Comparison of ENCODE assay signal across 1 cellular context in the genomic region with DNA sequence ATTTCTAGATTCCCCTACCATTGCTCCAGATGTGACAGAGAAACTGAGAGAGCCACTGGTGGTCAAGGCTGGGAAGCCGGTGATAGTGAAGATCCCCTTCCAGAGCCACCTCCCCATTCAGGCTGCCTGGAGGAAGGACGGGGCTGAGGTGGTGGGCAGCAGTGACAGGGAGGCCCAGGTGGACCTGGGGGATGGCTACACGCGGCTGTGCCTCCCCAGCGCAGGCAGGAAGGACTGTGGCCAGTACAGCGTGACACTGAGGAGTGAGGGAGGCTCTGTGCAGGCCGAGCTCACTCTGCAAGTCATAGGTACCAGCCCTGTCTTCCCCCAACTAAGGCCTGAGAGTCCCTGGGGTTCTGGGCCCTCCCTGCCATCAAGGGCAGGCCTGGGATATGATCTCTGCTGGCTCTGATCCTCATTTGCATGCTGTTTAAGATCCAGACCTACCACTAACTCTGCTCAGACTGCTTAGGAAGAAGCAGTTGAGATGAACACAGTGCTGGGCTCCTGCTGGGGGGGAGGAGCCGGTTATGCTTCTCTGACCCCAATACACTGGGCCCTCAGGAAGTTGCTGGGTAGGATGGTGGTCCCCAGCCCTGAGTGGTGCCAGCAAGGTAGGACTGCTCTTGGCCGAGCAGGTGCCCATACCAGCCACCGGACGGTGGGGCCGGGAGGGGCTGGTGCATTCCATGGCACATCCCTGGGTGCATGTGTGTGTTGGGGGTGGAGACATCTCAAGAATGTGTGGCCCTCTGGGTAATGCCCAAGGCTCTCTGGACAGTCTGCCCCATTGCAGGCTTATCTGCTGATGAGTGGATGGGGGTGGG.
TF ChIP-seq lines count a peak whose summit lies in the region.

No MANE protein-coding gene starts in this region.

TF ChIP-seq in IMR-90, 13 proteins besides CTCF, POLR2A, EP300 and RAD21:
- no peak for TF ChIP-seq BHLHE40 (IDR thresholded peaks at IDR 0.05; ENCODE audit: low read depth, low read length)
- TF ChIP-seq CHD1 (IDR thresholded peaks at IDR 0.05; ENCODE audit: low read depth, low read length), result no peak
- no peak for TF ChIP-seq FOS (IDR thresholded peaks at IDR 0.05; ENCODE audit: low read depth, low read length)
- TF ChIP-seq MXI1 (IDR thresholded peaks at IDR 0.05; ENCODE audit: borderline replicate concordance, low read depth, low read length), result no peak
- TF ChIP-seq, protein P1, sequence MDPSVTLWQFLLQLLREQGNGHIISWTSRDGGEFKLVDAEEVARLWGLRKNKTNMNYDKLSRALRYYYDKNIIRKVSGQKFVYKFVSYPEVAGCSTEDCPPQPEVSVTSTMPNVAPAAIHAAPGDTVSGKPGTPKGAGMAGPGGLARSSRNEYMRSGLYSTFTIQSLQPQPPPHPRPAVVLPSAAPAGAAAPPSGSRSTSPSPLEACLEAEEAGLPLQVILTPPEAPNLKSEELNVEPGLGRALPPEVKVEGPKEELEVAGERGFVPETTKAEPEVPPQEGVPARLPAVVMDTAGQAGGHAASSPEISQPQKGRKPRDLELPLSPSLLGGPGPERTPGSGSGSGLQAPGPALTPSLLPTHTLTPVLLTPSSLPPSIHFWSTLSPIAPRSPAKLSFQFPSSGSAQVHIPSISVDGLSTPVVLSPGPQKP (IDR thresholded peaks at IDR 0.05; ENCODE audit: borderline replicate concordance, low read depth, low read length), result no peak
- TF ChIP-seq CEBPB (IDR thresholded peaks at IDR 0.05; ENCODE audit: low read depth, low read length), result no peak
- TF ChIP-seq MAZ (IDR thresholded peaks at IDR 0.05; ENCODE audit: borderline replicate concordance, low read depth, low read length), result no peak
- no peak for TF ChIP-seq SMC3 (IDR thresholded peaks at IDR 0.05; ENCODE audit: low read depth, low read length)
- no peak for TF ChIP-seq RFX5 (IDR thresholded peaks at IDR 0.05; ENCODE audit: low read depth, low read length)
- no peak for TF ChIP-seq RCOR1 (IDR thresholded peaks at IDR 0.05; ENCODE audit: insufficient replicate concordance, low read length)
- no peak for TF ChIP-seq MAFK (IDR thresholded peaks at IDR 0.05; ENCODE audit: low read depth, low read length)
- no peak for TF ChIP-seq USF2 (IDR thresholded peaks at IDR 0.05; ENCODE audit: low read depth, low read length)
TF ChIP-seq in IMR-90: peak in this region for 0.
